8 cellular contexts compared by ENCODE assay signal in the genomic region with DNA sequence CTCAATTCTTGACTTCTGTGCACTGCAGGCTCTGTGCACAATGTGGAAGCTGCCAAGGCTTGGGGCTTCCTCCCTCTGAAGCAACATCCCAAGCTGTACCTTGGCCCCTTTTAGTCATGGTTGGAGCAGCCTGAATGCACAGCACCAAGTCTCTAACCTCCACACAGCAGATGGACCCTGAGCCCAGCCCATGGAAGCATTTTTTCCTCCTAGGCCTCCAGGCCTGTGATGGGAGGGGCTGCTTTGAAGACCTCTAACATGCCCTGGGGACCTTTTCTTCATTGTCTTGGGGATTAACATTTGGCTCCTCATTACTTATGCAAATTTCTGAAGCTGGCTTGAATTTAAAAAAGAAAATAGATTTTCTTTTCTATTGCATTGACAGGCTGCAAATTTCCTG.
"Had no signal": no experiment of that assay in that cellular context is flagged by ENCODE, and none has a peak within 500 bp of the region (broad histone marks: within the 10 kb centered on the region; RNA-seq: fewer than 3 reads in every experiment).

No MANE protein-coding gene starts in this region.

- H3K27ac ChIP-seq: HL-60, KMS-11 had no signal

- H3K4me2 ChIP-seq: KMS-11 had no signal

- H3K4me3 Mint-ChIP-seq: IgD-negative memory B cell had no signal

- ATAC-seq: HepG2 had no signal

- H3K27ac Mint-ChIP-seq: IgD-negative memory B cell had no signal

- H3K4me1 Mint-ChIP-seq: IgD-negative memory B cell had no signal

- H3K9ac ChIP-seq: KMS-11 had no signal

- H3K36me3 Mint-ChIP-seq: IgD-negative memory B cell had no signal

- DNase-seq: IMR-90, KBM-7, KG1 had no signal

- H3K27me3 Mint-ChIP-seq: IgD-negative memory B cell had no signal

- FAIRE-seq: HepG2, HTR-8/SVneo had no signal
